14 cellular contexts compared by ENCODE assay signal in the genomic region with DNA sequence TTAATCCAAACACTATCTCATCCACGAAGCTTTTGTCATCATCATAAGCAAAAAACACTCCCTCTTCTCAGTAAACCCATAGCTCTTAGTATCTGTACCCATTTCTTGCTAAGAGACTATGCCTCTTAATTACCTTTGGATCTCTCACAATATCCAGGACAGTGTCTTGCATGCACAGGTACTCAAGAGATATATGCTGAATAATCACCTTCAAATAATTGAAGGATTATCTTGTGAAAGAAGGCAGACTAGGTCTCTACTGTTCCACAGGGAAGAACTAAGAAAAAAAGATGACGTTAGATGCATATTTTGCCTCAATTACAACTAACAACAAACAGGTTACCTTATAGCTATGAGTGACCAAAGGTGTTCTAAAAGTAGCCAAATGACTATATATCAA.
"Had no signal": no experiment of that assay in that cellular context is flagged by ENCODE, and none has a peak within 500 bp of the region (broad histone marks: within the 10 kb centered on the region; RNA-seq: fewer than 3 reads in every experiment).

No MANE protein-coding gene starts in this region.

- H3K4me3 Mint-ChIP-seq: activated B cell treated with CpG ODN at 0.5 μM for 24 hours; activated CD4-positive, alpha-beta T cell treated with anti-CD3 and anti-CD28 coated beads, Interleukin-2, amount 10 ng/mL, durations not matched to agents 24 days and 14 days; activated T-cell treated with anti-CD3 and anti-CD28 coated beads, Interleukin-2, amount 50 U/mL, for 4 hours; endodermal cell; naive B cell; stimulated activated naive B cell treated with anti-CD40 and anti-IgM and Interleukin-4, amounts not matched to agents 10 μg/mL and 1 μg/mL and 100 μg/mL, for 72 hours; T-helper 2 cell treated with Interferon-gamma antibody and Interleukin-4, amounts not matched to agents 5 μg/mL and 100 μg/mL, for 36 hours had no signal

- DNase-seq: activated B cell treated with CpG ODN at 0.5 μM for 24 hours; activated CD4-positive, alpha-beta T cell treated with anti-CD3 and anti-CD28 coated beads, Interleukin-2, amount 10 ng/mL, durations not matched to agents 24 days and 14 days; activated effector memory CD4-positive, alpha-beta T cell treated with anti-CD3 and anti-CD28 coated beads, Interleukin-2, amount 50 U/mL, for 16 hours; activated T-cell treated with anti-CD3 and anti-CD28 coated beads, Interleukin-2, amount 50 U/mL, for 4 hours; dorsolateral prefrontal cortex; endodermal cell; midbrain; naive B cell; retina; stimulated activated naive B cell treated with anti-CD40 and anti-IgM and Interleukin-4, amounts not matched to agents 10 μg/mL and 1 μg/mL and 100 μg/mL, for 72 hours; upper lobe of left lung had no signal

- H3K27ac ChIP-seq: ascending aorta had no signal

- H3K9me3 ChIP-seq: ascending aorta, suprapubic skin, upper lobe of left lung had no signal

- H3K4me3 ChIP-seq: ascending aorta, suprapubic skin, upper lobe of left lung had no signal

- H3K27ac Mint-ChIP-seq: activated B cell treated with CpG ODN at 0.5 μM for 24 hours; activated CD4-positive, alpha-beta T cell treated with anti-CD3 and anti-CD28 coated beads, Interleukin-2, amount 10 ng/mL, durations not matched to agents 24 days and 14 days; endodermal cell; naive B cell; stimulated activated naive B cell treated with anti-CD40 and anti-IgM and Interleukin-4, amounts not matched to agents 10 μg/mL and 1 μg/mL and 100 μg/mL, for 72 hours; T-helper 2 cell treated with Interferon-gamma antibody and Interleukin-4, amounts not matched to agents 5 μg/mL and 100 μg/mL, for 36 hours had no signal

- ATAC-seq: activated T-cell treated with anti-CD3 and anti-CD28 coated beads, Interleukin-2, amount 50 U/mL, for 4 hours; stimulated activated naive B cell treated with anti-CD40 and anti-IgM and Interleukin-4, amounts not matched to agents 10 μg/mL and 1 μg/mL and 100 μg/mL, for 72 hours had no signal

- H3K27me3 ChIP-seq: ascending aorta, dorsolateral prefrontal cortex, suprapubic skin, upper lobe of left lung had no signal

- H3K27me3 Mint-ChIP-seq: activated B cell treated with CpG ODN at 0.5 μM for 24 hours; activated CD4-positive, alpha-beta T cell treated with anti-CD3 and anti-CD28 coated beads, Interleukin-2, amount 10 ng/mL, durations not matched to agents 24 days and 14 days; naive B cell; stimulated activated naive B cell treated with anti-CD40 and anti-IgM and Interleukin-4, amounts not matched to agents 10 μg/mL and 1 μg/mL and 100 μg/mL, for 72 hours had no signal

- H3K9me3 Mint-ChIP-seq: activated B cell treated with CpG ODN at 0.5 μM for 24 hours; activated CD4-positive, alpha-beta T cell treated with anti-CD3 and anti-CD28 coated beads, Interleukin-2, amount 10 ng/mL, durations not matched to agents 24 days and 14 days; activated T-cell treated with anti-CD3 and anti-CD28 coated beads, Interleukin-2, amount 50 U/mL, for 4 hours; endodermal cell; naive B cell; stimulated activated naive B cell treated with anti-CD40 and anti-IgM and Interleukin-4, amounts not matched to agents 10 μg/mL and 1 μg/mL and 100 μg/mL, for 72 hours; T-helper 2 cell treated with Interferon-gamma antibody and Interleukin-4, amounts not matched to agents 5 μg/mL and 100 μg/mL, for 36 hours had no signal

- H3K36me3 Mint-ChIP-seq: naive B cell had no signal

- H3K36me3 ChIP-seq: ascending aorta, suprapubic skin, upper lobe of left lung had no signal
